ENCODE assay signal across 13 cellular contexts in genomic region chr17:31428111-31428510, GRCh38. TPM values are rescaled to one million over a fixed set of nuclear protein-coding genes. Genes with fewer than 3 reads are reported as not detected.
DNase-seq lines count a peak whose midpoint lies in the region; ATAC-seq and TF ChIP-seq lines count a peak whose summit lies in the region.
"Had no signal": no experiment of that assay in that cellular context is flagged by ENCODE, and none has a peak within 500 bp of the region (broad histone marks: within the 10 kb centered on the region; RNA-seq: fewer than 3 reads in every experiment).

No MANE protein-coding gene starts in this region.

- H3K36me3 Mint-ChIP-seq in activated T-cell treated with anti-CD3 and anti-CD28 coated beads, Interleukin-2, amount 50 U/mL, for 24 hours (ENCODE audit: low read depth) = no peaks in the 10 kb centered on the region

- no peak overlapping the region for H3K4me3 Mint-ChIP-seq in activated T-cell treated with anti-CD3 and anti-CD28 coated beads, Interleukin-2, amount 50 U/mL, for 24 hours

- no peaks in the 10 kb centered on the region for H3K27me3 ChIP-seq in right atrium auricular region

- H3K9me3 Mint-ChIP-seq in activated T-cell treated with anti-CD3 and anti-CD28 coated beads, Interleukin-2, amount 50 U/mL, for 24 hours = peaks cover 5% of the 10 kb centered on the region

- peaks cover 16% of the 10 kb centered on the region for H3K27me3 Mint-ChIP-seq in activated T-cell treated with anti-CD3 and anti-CD28 coated beads, Interleukin-2, amount 50 U/mL, for 24 hours

- H3K27ac Mint-ChIP-seq in activated T-cell treated with anti-CD3 and anti-CD28 coated beads, Interleukin-2, amount 50 U/mL, for 24 hours = no peak overlapping the region

- no peaks in the 10 kb centered on the region for H3K9me3 ChIP-seq in right atrium auricular region

- no peak overlapping the region for H3K4me3 ChIP-seq in right atrium auricular region
- H3K4me3 ChIP-seq in coronary artery = no peak overlapping the region
- H3K4me3 ChIP-seq: GM23248, K562, PC-9 had no signal

- H3K36me3 ChIP-seq in right atrium auricular region = no peaks in the 10 kb centered on the region

- DNase-seq in Right ventricle myocardium superior (no peak), right atrium auricular region (ENCODE audit: low spot score) (no peak), coronary artery (ENCODE audit: low spot score) (peak; percentile 55), myocyte (ENCODE audit: low read depth) (peak; percentile 92), sciatic nerve (ENCODE audit: low spot score) (no peak)
- no peak for DNase-seq in activated T-cell treated with anti-CD3 and anti-CD28 coated beads, Interleukin-2, amount 50 U/mL, for 24 hours
- DNase-seq: DMS79 treated with DMSO at 0.1 percent for 48 hours, GM23248, NCI-H187, NCI-H748 treated with DMSO at 0.1 percent for 48 hours, PC-9 had no signal

- no peak for TF ChIP-seq CTCF in right atrium auricular region (IDR thresholded peaks at IDR 0.05)
- TF ChIP-seq CTCF in coronary artery (IDR thresholded peaks at IDR 0.05) = no peak

- intact Hi-C loops in Right ventricle myocardium superior (cut with DNase I) (no loop called here), sciatic nerve (cut with DNase I) (no loop called here)

- H3K27ac ChIP-seq in right atrium auricular region (no peak overlapping the region), coronary artery (no peak overlapping the region)
- H3K27ac ChIP-seq: GM23248, PC-9 had no signal

- peak; percentile 5 for ATAC-seq in Right ventricle myocardium superior (ENCODE audit: poor library complexity)
- no peak for ATAC-seq in sciatic nerve
- no peak for ATAC-seq in HG02884 (IDR thresholded peaks at IDR 0.05; ENCODE audit: unreplicated experiment)
- ATAC-seq: K562 had no signal

- H3K4me1 ChIP-seq in right atrium auricular region = peaks cover 0 to 13% of the 10 kb centered on the region in 2 donors

- H3K4me1 Mint-ChIP-seq in activated T-cell treated with anti-CD3 and anti-CD28 coated beads, Interleukin-2, amount 50 U/mL, for 24 hours (ENCODE audit: low read depth) = peaks cover 6% of the 10 kb centered on the region

RNA-seq across cellular contexts. Expression of gene RAB11FIP4, which starts 36.6 kb away (rescaled TPM):
- 12.0 TPM for total RNA-seq in Right ventricle myocardium superior
- total RNA-seq in right atrium auricular region = 1 to 10 TPM; 4.4 to 7.2 TPM
- 0.29 and 0.83 TPM in 2 replicates for total RNA-seq in myocyte
- 1.4 TPM for polyA plus RNA-seq in myocyte (2012)
- total RNA-seq in sciatic nerve = 7.6 TPM

Comparison
In these comparisons a context has a peak if more than half of its experiments do, and no peak if none do; other contexts are left out.
1. DNase-seq: peak in coronary artery (single experiment) and myocyte (single experiment); none in Right ventricle myocardium superior (single experiment), right atrium auricular region (single experiment), activated T-cell treated with anti-CD3 and anti-CD28 coated beads, Interleukin-2, amount 50 U/mL, for 24 hours (single experiment) and sciatic nerve (single experiment).